ENCODE assay signal across 12 cellular contexts in the genomic region with DNA sequence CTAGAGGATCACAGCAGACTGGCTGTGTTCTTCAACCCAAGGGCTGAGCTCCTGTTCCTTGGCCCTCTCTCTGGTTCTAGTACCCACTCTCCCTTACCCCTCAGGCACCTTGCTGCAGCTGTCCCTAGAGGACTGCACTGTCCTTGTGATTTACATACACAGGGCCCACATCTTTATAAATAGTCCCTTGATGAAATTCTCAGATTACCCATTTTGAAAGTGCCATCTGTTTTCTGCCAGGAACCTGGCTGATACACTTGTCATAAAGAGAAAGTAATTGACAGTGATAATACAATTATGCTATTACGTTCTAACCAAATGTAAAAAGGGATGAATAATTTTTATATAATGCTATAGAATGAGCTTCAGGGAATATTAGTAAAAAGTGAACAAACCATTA. TPM values are rescaled to one million over a fixed set of nuclear protein-coding genes. Genes with fewer than 3 reads are reported as not detected.
DNase-seq lines count a peak whose midpoint lies in the region; ATAC-seq and TF ChIP-seq lines count a peak whose summit lies in the region.
"Had no signal": no experiment of that assay in that cellular context is flagged by ENCODE, and none has a peak within 500 bp of the region (broad histone marks: within the 10 kb centered on the region; RNA-seq: fewer than 3 reads in every experiment).

No MANE protein-coding gene starts in this region.

- ATAC-seq in GM18517 (IDR thresholded peaks at IDR 0.05; ENCODE audit: unreplicated experiment) (peak; percentile 96), GM21723 (IDR thresholded peaks at IDR 0.05; ENCODE audit: unreplicated experiment) (peak; percentile 87), HG03469 (IDR thresholded peaks at IDR 0.05; ENCODE audit: unreplicated experiment) (peak; percentile 92)
- ATAC-seq: activated naive CD4-positive, alpha-beta T cell treated with anti-CD3 and anti-CD28 coated beads, Interleukin-2, amount 50 U/mL, for 72 hours had no signal

- intact Hi-C loops in CD14-positive monocyte (cut with micrococcal nuclease), result no loop called here

- no peak for TF ChIP-seq CTCF in CD14-positive monocyte (IDR thresholded peaks at IDR 0.05)

- no peak overlapping the region for H3K27ac Mint-ChIP-seq in CD14-positive monocyte
- H3K27ac Mint-ChIP-seq: IgD-negative memory B cell; T-helper 1 cell treated with Interleukin-12 subunit alpha and Interleukin-12 subunit beta and Interleukin-4 antibody, amounts not matched to agents 30 μg/mL and 1 μg/mL, for 36 hours had no signal

- H3K4me3 Mint-ChIP-seq in CD14-positive monocyte, result no peak overlapping the region
- H3K4me3 Mint-ChIP-seq: IgD-negative memory B cell; T-helper 1 cell treated with Interleukin-12 subunit alpha and Interleukin-12 subunit beta and Interleukin-4 antibody, amounts not matched to agents 30 μg/mL and 1 μg/mL, for 36 hours had no signal

- peaks cover 6% of the 10 kb centered on the region for H3K4me1 Mint-ChIP-seq in CD14-positive monocyte

- H3K9me3 Mint-ChIP-seq in CD14-positive monocyte, result no peaks in the 10 kb centered on the region
- H3K9me3 Mint-ChIP-seq: activated naive CD4-positive, alpha-beta T cell treated with anti-CD3 and anti-CD28 coated beads, Interleukin-2, amount 50 U/mL, for 72 hours; T-helper 1 cell treated with Interleukin-12 subunit alpha and Interleukin-12 subunit beta and Interleukin-4 antibody, amounts not matched to agents 30 μg/mL and 1 μg/mL, for 36 hours had no signal

- H3K36me3 Mint-ChIP-seq in CD14-positive monocyte, result no peaks in the 10 kb centered on the region
- H3K36me3 Mint-ChIP-seq: activated naive CD4-positive, alpha-beta T cell treated with anti-CD3 and anti-CD28 coated beads, Interleukin-2, amount 50 U/mL, for 72 hours; IgD-negative memory B cell had no signal

- DNase-seq in islet precursor cell (peak; percentile 37), D341Med (ENCODE audit: low spot score) (no peak), GOT3 (lab: John Stamatoyannopoulos, UW) (no peak), CD14-positive monocyte (ENCODE audit: low spot score) (no peak)
- no peak for DNase-seq in stimulated activated CD4-positive, alpha-beta T cell treated with anti-CD3 and anti-CD28 coated beads, Interleukin-2, amount 100 ng/mL, for 48 hours
- DNase-seq: EL had no signal

- H3K27me3 Mint-ChIP-seq in CD14-positive monocyte (ENCODE audit: low read depth in 3 of 3), result peaks cover 0 to 3% (median 2%) of the 10 kb centered on the region in 3 donors

RNA-seq across cellular contexts. Expression of gene SPARC, which starts 16.5 kb away (rescaled TPM):
- polyA plus RNA-seq in CD14-positive monocyte, result 10 to 100 TPM; 10.7 to 19.7 TPM

RNA-seq across cellular contexts. Expression of gene ATOX1, which starts 55.2 kb away (rescaled TPM):
- polyA plus RNA-seq in CD14-positive monocyte, result 100 to 1,000 TPM; 148 to 149 TPM
